26 cellular contexts compared by ENCODE assay signal in the genomic region with DNA sequence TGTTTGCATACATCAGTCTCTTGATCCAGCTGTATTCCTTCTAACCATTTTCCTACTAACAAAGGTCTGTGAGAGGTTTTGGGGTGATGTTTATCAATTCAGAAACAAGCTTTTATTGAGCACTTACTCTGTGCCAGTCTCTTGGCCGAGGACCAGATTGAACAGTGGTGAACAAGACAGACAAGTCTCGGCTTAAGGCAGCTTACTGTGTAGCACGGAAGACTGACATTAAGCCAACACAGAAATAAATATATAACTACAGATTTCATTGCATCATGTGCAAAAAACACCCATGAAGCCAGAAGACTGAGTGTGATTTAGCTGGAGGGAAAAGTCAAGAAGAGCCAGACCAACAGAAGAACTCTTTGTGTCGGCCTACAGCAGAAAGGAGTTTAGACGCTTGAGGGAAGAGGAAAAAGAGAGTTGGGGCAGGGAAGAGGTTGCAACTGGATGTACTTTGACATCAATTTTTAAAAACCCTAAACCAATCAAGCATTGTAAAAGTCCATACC.
"Had no signal": no experiment of that assay in that cellular context is flagged by ENCODE, and none has a peak within 500 bp of the region (broad histone marks: within the 10 kb centered on the region; RNA-seq: fewer than 3 reads in every experiment).

No MANE protein-coding gene starts in this region.

- H3K27ac ChIP-seq: skin epidermis, upper lobe of left lung, vagina had no signal

- H3K4me3 ChIP-seq: skin epidermis, upper lobe of left lung, vagina had no signal

- DNase-seq: activated CD4-positive, alpha-beta memory T cell treated with anti-CD3 and anti-CD28 coated beads for 36 hours; activated CD4-positive, alpha-beta T cell treated with anti-CD3 and anti-CD28 coated beads, Interleukin-2, amount 10 ng/mL, durations not matched to agents 24 days and 14 days; activated CD4-positive, CD25-positive, alpha-beta regulatory T cell treated with anti-CD3 and anti-CD28 coated beads, Interleukin-2, amount 50 U/mL, for 72 hours; activated CD8-positive, alpha-beta memory T cell treated with anti-CD3 and anti-CD28 coated beads, Interleukin-2, amount 50 U/mL, for 48 hours; activated gamma-delta T cell; activated naive CD4-positive, alpha-beta T cell treated with anti-CD3 and anti-CD28 coated beads, Interleukin-2, amount 10 ng/mL, durations not matched to agents 7 days and 5 days; activated naive CD8-positive, alpha-beta T cell treated with anti-CD3 and anti-CD28 coated beads, Interleukin-2, amount 10 ng/mL, durations not matched to agents 7 days and 5 days; activated T-cell treated with anti-CD3 and anti-CD28 coated beads, Interleukin-2, amount 50 U/mL, for 24 hours; amygdala; caudate nucleus; cortex of kidney; endodermal cell; erythroblast; head of caudate nucleus; hippocampal formation; midbrain; naive thymus-derived CD4-positive, alpha-beta T cell; stimulated activated CD4-positive, alpha-beta T cell treated with anti-CD3 and anti-CD28 coated beads, Interleukin-4, amount 100 ng/mL, for 24 hours; substantia nigra; SW 1271; T1000; upper lobe of left lung had no signal

- ATAC-seq: naive thymus-derived CD4-positive, alpha-beta T cell; sciatic nerve; stimulated activated effector memory CD8-positive, alpha-beta T cell treated with anti-CD3 and anti-CD28 coated beads, Interleukin-12 subunit alpha, Interleukin-12 subunit beta, amount 100 ng/mL, for 72 hours had no signal

- H3K36me3 ChIP-seq: upper lobe of left lung, vagina had no signal

- H3K27me3 ChIP-seq: upper lobe of left lung, vagina had no signal

- H3K9me3 ChIP-seq: upper lobe of left lung, vagina had no signal
